In genomic region chr21:36254106-36254941, GRCh38 we compare ENCODE assay signal across 14 cellular contexts.
DNase-seq lines count a peak whose midpoint lies in the region; ATAC-seq and TF ChIP-seq lines count a peak whose summit lies in the region.
"Had no signal": no experiment of that assay in that cellular context is flagged by ENCODE, and none has a peak within 500 bp of the region (broad histone marks: within the 10 kb centered on the region; RNA-seq: fewer than 3 reads in every experiment).

No MANE protein-coding gene starts in this region.

- ATAC-seq in activated CD4-positive, alpha-beta T cell treated with anti-CD3 and anti-CD28 coated beads for 36 hours: peak; percentile 21
- peak; percentile 46 for ATAC-seq in activated B cell treated with CpG ODN at 0.5 μM for 24 hours (ENCODE audit: low read depth)
- no peak for ATAC-seq in GM21619 (IDR thresholded peaks at IDR 0.05; ENCODE audit: unreplicated experiment)
- ATAC-seq in GM19328 (IDR thresholded peaks at IDR 0.05; ENCODE audit: unreplicated experiment): no peak
- ATAC-seq: gastrocnemius medialis, left lobe of liver had no signal

- peaks cover 33% of the 10 kb centered on the region for H3K36me3 Mint-ChIP-seq in activated CD4-positive, alpha-beta T cell treated with anti-CD3 and anti-CD28 coated beads for 36 hours (ENCODE audit: low read depth)
- peaks cover 19% of the 10 kb centered on the region for H3K36me3 Mint-ChIP-seq in IgD-negative memory B cell
- peaks cover 57% of the 10 kb centered on the region for H3K36me3 Mint-ChIP-seq in activated B cell treated with CpG ODN at 0.5 μM for 24 hours (ENCODE audit: low read depth)

- TF ChIP-seq CTCF in activated B cell treated with CpG ODN at 0.5 μM for 24 hours (IDR thresholded peaks at IDR 0.05) (no peak), spleen (IDR thresholded peaks at IDR 0.05 in 8 of 11, conservative IDR thresholded peaks at IDR 0.05 in 3 of 11) (no peak)

- H3K4me3 Mint-ChIP-seq in activated CD4-positive, alpha-beta T cell treated with anti-CD3 and anti-CD28 coated beads for 36 hours: no peak overlapping the region
- H3K4me3 Mint-ChIP-seq in IgD-negative memory B cell (peak overlapping the region; percentile 64 to 89 (median 82)), activated B cell treated with CpG ODN at 0.5 μM for 24 hours (peak overlapping the region; percentile 84)

- TF ChIP-seq POLR2A in spleen (IDR thresholded peaks at IDR 0.05): no peak

- intact Hi-C loops in activated CD4-positive, alpha-beta T cell treated with anti-CD3 and anti-CD28 coated beads for 36 hours (cut with DNase I, micrococcal nuclease): no loop called here
- intact Hi-C loops in activated B cell treated with CpG ODN at 0.5 μM for 24 hours (cut with micrococcal nuclease): loop anchor here (1.0 kb wide), 2 partner anchors 18 to 77 kb away; no protein-coding TSS in a partner anchor
- intact Hi-C loops in spleen (cut with DNase I; ENCODE audit: low total_unique reads): no loop called here

- H3K36me3 ChIP-seq in spleen: peaks cover 0 to 95% (median 46%) of the 10 kb centered on the region in 6 donors
- H3K36me3 ChIP-seq: adrenal gland had no signal

- H3K27ac Mint-ChIP-seq in activated CD4-positive, alpha-beta T cell treated with anti-CD3 and anti-CD28 coated beads for 36 hours: peak overlapping the region; percentile 49
- peak overlapping the region; percentile 27 to 97 (median 74) for H3K27ac Mint-ChIP-seq in IgD-negative memory B cell
- peak overlapping the region; percentile 88 for H3K27ac Mint-ChIP-seq in activated B cell treated with CpG ODN at 0.5 μM for 24 hours

- no peak overlapping the region for H3K4me3 ChIP-seq in spleen
- H3K4me3 ChIP-seq: adrenal gland, dorsolateral prefrontal cortex, gastrocnemius medialis had no signal

- H3K4me1 Mint-ChIP-seq in activated CD4-positive, alpha-beta T cell treated with anti-CD3 and anti-CD28 coated beads for 36 hours: peaks cover 22% of the 10 kb centered on the region
- H3K4me1 Mint-ChIP-seq in IgD-negative memory B cell: peaks cover 39 to 50% (median 41%) of the 10 kb centered on the region in 3 donors
- peaks cover 69% of the 10 kb centered on the region for H3K4me1 Mint-ChIP-seq in activated B cell treated with CpG ODN at 0.5 μM for 24 hours

- H3K27me3 ChIP-seq in spleen (replicated peaks in 1 of 7): no peaks in the 10 kb centered on the region
- H3K27me3 ChIP-seq: adrenal gland, dorsolateral prefrontal cortex, gastrocnemius medialis had no signal

- H3K9me3 ChIP-seq in spleen: no peaks in the 10 kb centered on the region
- H3K9me3 ChIP-seq: adrenal gland, gastrocnemius medialis had no signal

- POLR2A ChIA-PET in activated CD4-positive, alpha-beta T cell treated with anti-CD3 and anti-CD28 coated beads for 36 hours (lab: Charles Lee): interaction anchor here (0.6 kb wide), 1 partner anchor 12 kb away, joined by 6 read pairs; no protein-coding TSS in a partner anchor
- POLR2A ChIA-PET in activated B cell treated with CpG ODN at 0.5 μM for 24 hours (lab: Charles Lee): interaction anchor here (0.6 to 6.4 kb wide), 20 partner anchors 8 to 1132 kb away, joined by 3 to 196 read pairs (median 6); partner anchors contain the start of genes CBR3, DOP1B and MORC3

- H3K27ac ChIP-seq in spleen: peak overlapping the region in 7 of 8 donors; percentile 6 to 85 (median 75)
- H3K27ac ChIP-seq: adrenal gland, dorsolateral prefrontal cortex, gastrocnemius medialis had no signal

- DNase-seq in activated CD4-positive, alpha-beta T cell treated with anti-CD3 and anti-CD28 coated beads for 36 hours: no peak
- DNase-seq in activated CD4-positive, alpha-beta T cell treated with anti-CD3 and anti-CD28 coated beads for 1 hour: no peak
- DNase-seq in activated B cell treated with CpG ODN at 0.5 μM for 24 hours: no peak
- DNase-seq in spleen: no peak
- no peak for DNase-seq in GM19240 (ENCODE audit: insufficient read length, low spot score)
- DNase-seq: adrenal gland; DMS79 treated with DMSO at 0.1 percent for 48 hours; dorsolateral prefrontal cortex; gastrocnemius medialis; stimulated activated CD4-positive, alpha-beta T cell treated with anti-CD3 and anti-CD28 coated beads, Interleukin-2, amount 100 ng/mL, for 24 hours had no signal

- no peaks in the 10 kb centered on the region for H3K9me3 Mint-ChIP-seq in activated CD4-positive, alpha-beta T cell treated with anti-CD3 and anti-CD28 coated beads for 36 hours (ENCODE audit: low read depth)
- H3K9me3 Mint-ChIP-seq in IgD-negative memory B cell (no peaks in the 10 kb centered on the region), activated B cell treated with CpG ODN at 0.5 μM for 24 hours (no peaks in the 10 kb centered on the region)

- 43 to 64% (median 53%) methylated on average over 6 of the region's 6 CpGs for WGBS in spleen, 5 donors

- CTCF ChIA-PET in activated CD4-positive, alpha-beta T cell treated with anti-CD3 and anti-CD28 coated beads for 36 hours (lab: Charles Lee): interaction anchor here (0.7 to 1.1 kb wide), 3 partner anchors 27 to 327 kb away, joined by 3 read pairs; no protein-coding TSS in a partner anchor
- CTCF ChIA-PET in activated B cell treated with CpG ODN at 0.5 μM for 24 hours (lab: Charles Lee): interaction anchor here (0.6 to 4.2 kb wide), 6 partner anchors 11 to 78 kb away, joined by 3 to 20 read pairs (median 6); partner anchors contain the start of gene MORC3

- H3K27me3 Mint-ChIP-seq in activated CD4-positive, alpha-beta T cell treated with anti-CD3 and anti-CD28 coated beads for 36 hours: no peaks in the 10 kb centered on the region
- peaks cover 1% of the 10 kb centered on the region for H3K27me3 Mint-ChIP-seq in IgD-negative memory B cell
- no peaks in the 10 kb centered on the region for H3K27me3 Mint-ChIP-seq in activated B cell treated with CpG ODN at 0.5 μM for 24 hours

- peaks cover 0 to 42% (median 20%) of the 10 kb centered on the region in 6 donors for H3K4me1 ChIP-seq in spleen
- H3K4me1 ChIP-seq: adrenal gland, gastrocnemius medialis had no signal

Comparison
In these comparisons a context has a peak if more than half of its experiments do, and no peak if none do; other contexts are left out.
1. ATAC-seq: peak in activated CD4-positive, alpha-beta T cell treated with anti-CD3 and anti-CD28 coated beads for 36 hours (single experiment) and activated B cell treated with CpG ODN at 0.5 μM for 24 hours (single experiment); none in GM21619 (single experiment) and GM19328 (single experiment).
2. Peak in every context shown above with its lines, with median percentiles within 50 percentile points of each other: H3K27ac Mint-ChIP-seq.